Comparison of ENCODE assay signal across 14 cellular contexts in genomic region chr2:240392084-240392947, GRCh38. TPM values are rescaled to one million over a fixed set of nuclear protein-coding genes. Genes with fewer than 3 reads are reported as not detected.
A peak's percentile ranks its signal among the peaks of the same experiment; 100 is the strongest.
DNase-seq lines count a peak whose midpoint lies in the region; FAIRE-seq and TF ChIP-seq lines count a peak whose summit lies in the region.
"Had no signal": no experiment of that assay in that cellular context is flagged by ENCODE, and none has a peak within 500 bp of the region (broad histone marks: within the 10 kb centered on the region; RNA-seq: fewer than 3 reads in every experiment).

No MANE protein-coding gene starts in this region.

- no peak overlapping the region for H2BK15ac ChIP-seq in mesenchymal stem cell (ENCODE audit: low read depth, poor library complexity, severe bottlenecking)

- no peak overlapping the region for H2AK5ac ChIP-seq in mesenchymal stem cell (ENCODE audit: low read length, severe bottlenecking)

- peak overlapping the region in 1 of 2 experiments; percentile 81 for H2BK12ac ChIP-seq in mesenchymal stem cell (ENCODE audit: low read length in 2 of 2)

- no peak overlapping the region for H3K4me3 ChIP-seq in mammary epithelial cell (replicated peaks in 1 of 3; ENCODE audit: insufficient read depth in 1 of 3, low read depth in 2 of 3, low read length in 3 of 3)
- H3K4me3 ChIP-seq in adipocyte (ENCODE audit: low read length), result no peak overlapping the region
- H3K4me3 ChIP-seq in mesenchymal stem cell (ENCODE audit: insufficient read depth in 1 of 2, low read depth in 1 of 2, low read length in 2 of 2), result no peak overlapping the region
- H3K4me3 ChIP-seq: body of pancreas had no signal

- H3K14ac ChIP-seq in mesenchymal stem cell (ENCODE audit: low read length in 2 of 2), result no peak overlapping the region

- H3K36me3 ChIP-seq in mammary epithelial cell (ENCODE audit: insufficient read depth, low read length) (no peaks in the 10 kb centered on the region), adipocyte (ENCODE audit: control insufficient read depth, insufficient read depth, low read length, severe bottlenecking) (no peaks in the 10 kb centered on the region), mesenchymal stem cell (ENCODE audit: control insufficient read depth in 1 of 2, insufficient read depth in 2 of 2, low read depth in 1 of 2, low read length in 2 of 2) (no peaks in the 10 kb centered on the region)

- no peaks in the 10 kb centered on the region for H3K27me3 ChIP-seq in mammary epithelial cell (ENCODE audit: insufficient read depth, low read length)
- H3K27me3 ChIP-seq in adipocyte (replicated peaks; ENCODE audit: control insufficient read depth, insufficient read depth, low read length), result no peaks in the 10 kb centered on the region
- peaks cover 0 to 6% of the 10 kb centered on the region in 2 experiments for H3K27me3 ChIP-seq in mesenchymal stem cell (ENCODE audit: control insufficient read depth in 1 of 2, insufficient read depth in 1 of 2, low read length in 2 of 2)
- H3K27me3 ChIP-seq: body of pancreas had no signal

- WGBS in mammary epithelial cell (ENCODE audit: low coverage, missing lambda C conversion rate), result 75% methylated on average over 8 of the region's 31 CpGs
- 82% methylated on average over 31 of the region's 31 CpGs for WGBS in mesenchymal stem cell

- H4K91ac ChIP-seq in mesenchymal stem cell (ENCODE audit: low read length), result no peak overlapping the region

- H2BK5ac ChIP-seq in mesenchymal stem cell (ENCODE audit: low read depth, low read length, poor library complexity, severe bottlenecking), result no peak overlapping the region

- H3K79me1 ChIP-seq in mesenchymal stem cell (replicated peaks; ENCODE audit: low read length, poor library complexity, severe bottlenecking), result no peaks in the 10 kb centered on the region

- no peak for DNase-seq in mammary epithelial cell
- DNase-seq in MCF 10A (ENCODE audit: unreplicated experiment), result no peak
- DNase-seq in adipocyte (ENCODE audit: low read depth), result peak; percentile 43
- no peak for DNase-seq in mesenchymal stem cell
- DNase-seq in ureter (ENCODE audit: low spot score), result peak; percentile 35
- no peak for DNase-seq in NCI-H226
- DNase-seq in NCI-H2107 treated with DMSO at 0.1 percent for 48 hours (lab: John Stamatoyannopoulos, UW; ENCODE audit: unreplicated experiment), result no peak
- DNase-seq in GM19239 (ENCODE audit: insufficient read length, low spot score), result no peak
- DNase-seq: NCI-H526, retina, SIG-M5 had no signal

- no peak for FAIRE-seq in GM19239 (lab: Jason Lieb, UNC)
- FAIRE-seq: keratinocyte had no signal

- no peaks in the 10 kb centered on the region for H4K20me1 ChIP-seq in mammary epithelial cell (ENCODE audit: insufficient read depth, low read length)

- H3K9me3 Mint-ChIP-seq in MCF 10A (ENCODE audit: unreplicated experiment), result no peaks in the 10 kb centered on the region
- H3K9me3 Mint-ChIP-seq: CD4-positive, alpha-beta T cell had no signal

- no peak overlapping the region for H3K23ac ChIP-seq in mesenchymal stem cell (ENCODE audit: low read length in 2 of 2)

- no peak overlapping the region for H3K4me3 Mint-ChIP-seq in MCF 10A (ENCODE audit: unreplicated experiment)
- H3K4me3 Mint-ChIP-seq: CD4-positive, alpha-beta T cell had no signal

- CTCF ChIA-PET in mammary epithelial cell (lab: Charles Lee; ENCODE audit: low non-redundant PET), result no interaction called here
- CTCF ChIA-PET in MCF 10A (lab: Yijun Ruan, JAX), result interaction anchor here (0.5 to 0.6 kb wide), 2 partner anchors 10 to 21 kb away, joined by 3 read pairs; no protein-coding TSS in a partner anchor

- no peaks in the 10 kb centered on the region for H3K27me3 Mint-ChIP-seq in MCF 10A (ENCODE audit: insufficient read depth, unreplicated experiment)
- H3K27me3 Mint-ChIP-seq: CD4-positive, alpha-beta T cell had no signal

- peak overlapping the region; percentile 52 for H2AFZ ChIP-seq in mammary epithelial cell (ENCODE audit: low read depth, low read length)
- peak overlapping the region; percentile 6 for H2AFZ ChIP-seq in mesenchymal stem cell (ENCODE audit: low read depth, low read length)

- dilution Hi-C loops in mammary epithelial cell (cut with HindIII; ENCODE audit: low sequenced_read_pairs), result no loop called here

- H2BK120ac ChIP-seq in mesenchymal stem cell (ENCODE audit: low read depth, low read length), result no peak overlapping the region

- H3K9me3 ChIP-seq in mammary epithelial cell (replicated peaks; ENCODE audit: insufficient read depth, low read length) (no peaks in the 10 kb centered on the region), adipocyte (ENCODE audit: control insufficient read depth, low read length) (no peaks in the 10 kb centered on the region), mesenchymal stem cell (ENCODE audit: control insufficient read depth, low read length) (no peaks in the 10 kb centered on the region)
- H3K9me3 ChIP-seq: body of pancreas had no signal

- H4K8ac ChIP-seq in mesenchymal stem cell (ENCODE audit: low read length), result no peak overlapping the region

- no peak overlapping the region for H3K4ac ChIP-seq in mesenchymal stem cell (ENCODE audit: low read depth in 1 of 2, low read length in 2 of 2)

- no peak overlapping the region for H3K27ac Mint-ChIP-seq in MCF 10A (ENCODE audit: low read depth, unreplicated experiment)
- H3K27ac Mint-ChIP-seq: CD4-positive, alpha-beta T cell had no signal

- BruUV-seq in mammary epithelial cell (replicated peaks; lab: Mats Ljungman, UMichigan) (no TSS peak), MCF 10A (replicated peaks; lab: Mats Ljungman, UMichigan) (no TSS peak)

- H3K9ac ChIP-seq in mammary epithelial cell (ENCODE audit: insufficient read depth, low read length) (no peak overlapping the region), adipocyte (ENCODE audit: low read length) (no peak overlapping the region), mesenchymal stem cell (ENCODE audit: low read length) (no peak overlapping the region)

- POLR2A ChIA-PET in MCF 10A (lab: Yijun Ruan, JAX), result no interaction called here

- no peak for TF ChIP-seq CTCF in mammary epithelial cell (conservative IDR thresholded peaks at IDR 0.05 in 1 of 2, IDR thresholded peaks at IDR 0.05 in 1 of 2; ENCODE audit: extremely low read depth in 1 of 2, insufficient read depth in 1 of 2, low read depth in 1 of 2, low read length in 2 of 2)
- TF ChIP-seq CTCF in MCF 10A (IDR thresholded peaks at IDR 0.05; ENCODE audit: unreplicated experiment), result no peak

- H3K27ac ChIP-seq in mammary epithelial cell (ENCODE audit: insufficient read depth, low read depth, low read length) (no peak overlapping the region), mesenchymal stem cell (ENCODE audit: low read length, poor library complexity, severe bottlenecking) (no peak overlapping the region)
- H3K27ac ChIP-seq: body of pancreas had no signal

- no peaks in the 10 kb centered on the region for H3K79me2 ChIP-seq in mammary epithelial cell (ENCODE audit: insufficient read depth, low read length)

- peak overlapping the region in 1 of 2 experiments; percentile 48 for H3K18ac ChIP-seq in mesenchymal stem cell (ENCODE audit: low read depth in 1 of 2, low read length in 2 of 2)

- in situ Hi-C loops in mammary epithelial cell (cut with MboI; ENCODE audit: low sequenced_read_pairs in 2 of 2), result no loop called here

- H3K4me1 ChIP-seq in mammary epithelial cell (ENCODE audit: insufficient read depth, low read length) (peaks cover 19% of the 10 kb centered on the region), adipocyte (ENCODE audit: control insufficient read depth, insufficient read depth, low read length) (peaks cover 12% of the 10 kb centered on the region), mesenchymal stem cell (ENCODE audit: control insufficient read depth, insufficient read depth, low read depth, low read length) (peaks cover 15% of the 10 kb centered on the region)
- H3K4me1 ChIP-seq: body of pancreas had no signal

- H3K4me2 ChIP-seq in mammary epithelial cell (ENCODE audit: insufficient read depth, low read depth, low read length) (no peak overlapping the region), mesenchymal stem cell (ENCODE audit: low read length, poor library complexity, severe bottlenecking) (no peak overlapping the region)

- intact Hi-C loops in mammary epithelial cell (cut with micrococcal nuclease), result no loop called here
- intact Hi-C loops in MCF 10A (cut with micrococcal nuclease), result no loop called here

- H3K4me1 Mint-ChIP-seq in MCF 10A (ENCODE audit: insufficient read depth, unreplicated experiment), result peaks cover 5% of the 10 kb centered on the region

- H3K36me3 Mint-ChIP-seq in MCF 10A (ENCODE audit: insufficient read depth, unreplicated experiment), result peaks cover 6% of the 10 kb centered on the region

RNA-seq across cellular contexts. Expression of gene GPC1, which starts 43.1 kb away (rescaled TPM):
- total RNA-seq in mammary epithelial cell (100 to 1,000 TPM; 238 to 266 TPM), MCF 10A (2022) (36.9 and 38.9 TPM in 2 replicates), ureter (88.1 TPM)
- polyA plus RNA-seq in mammary epithelial cell, result 178 TPM
- 84.2 TPM for polyA minus RNA-seq in mammary epithelial cell
- polyA plus RNA-seq in mesenchymal stem cell (2013, experiment 1 of 2), result 65.7 TPM
- polyA plus RNA-seq in mesenchymal stem cell (2013, experiment 2 of 2), result 65.6 TPM

Comparison
In these comparisons a context has a peak if more than half of its experiments do, and no peak if none do; other contexts are left out.
1. DNase-seq: peak in adipocyte (single experiment) and ureter (single experiment); none in mammary epithelial cell (single experiment), MCF 10A (single experiment), mesenchymal stem cell (single experiment), NCI-H226 (single experiment), NCI-H2107 treated with DMSO at 0.1 percent for 48 hours (single experiment) and GM19239 (single experiment).